Comparison of ENCODE assay signal across 27 cellular contexts in genomic region chr11:110445428-110445827, GRCh38.
"Had no signal": no experiment of that assay in that cellular context is flagged by ENCODE, and none has a peak within 500 bp of the region (broad histone marks: within the 10 kb centered on the region; RNA-seq: fewer than 3 reads in every experiment).

No MANE protein-coding gene starts in this region.

- H3K36me3 ChIP-seq: breast epithelium, cardiac muscle cell, colonic mucosa had no signal

- DNase-seq: activated CD4-positive, alpha-beta memory T cell treated with anti-CD3 and anti-CD28 coated beads, Interleukin-2, amount 10 ng/mL, durations not matched to agents 7 days and 5 days; activated CD4-positive, alpha-beta T cell treated with anti-CD3 and anti-CD28 coated beads for 1 hour; activated CD4-positive, alpha-beta T cell treated with anti-CD3 and anti-CD28 coated beads for 4 hours; activated CD4-positive, alpha-beta T cell treated with anti-CD3 and anti-CD28 coated beads, Interleukin-2, amount 10 ng/mL, durations not matched to agents 7 days and 5 days; activated CD4-positive, alpha-beta T cell treated with anti-CD3 and anti-CD28 coated beads, Interleukin-2, amount 50 U/mL, for 4 hours; activated CD8-positive, alpha-beta memory T cell treated with anti-CD3 and anti-CD28 coated beads, Interleukin-2, amount 50 U/mL, for 48 hours; activated gamma-delta T cell; activated naive CD4-positive, alpha-beta T cell; activated naive CD4-positive, alpha-beta T cell treated with anti-CD3 and anti-CD28 coated beads, Interleukin-2, amount 10 ng/mL, durations not matched to agents 7 days and 5 days; activated naive CD8-positive, alpha-beta T cell treated with anti-CD3 and anti-CD28 coated beads, Interleukin-2, amount 10 ng/mL, durations not matched to agents 7 days and 5 days; activated T-cell treated with anti-CD3 and anti-CD28 coated beads for 4 hours; activated T-cell treated with anti-CD3 and anti-CD28 coated beads, Interleukin-2, amount 50 U/mL, for 24 hours; activated T-cell treated with anti-CD3 and anti-CD28 coated beads, Interleukin-2, amount 50 U/mL, for 72 hours; central memory CD4-positive, alpha-beta T cell; cerebellar nuclear complex; colonic mucosa; effector CD8-positive, alpha-beta T cell; esophagus squamous epithelium; T-helper 2 cell had no signal

- H3K9me3 ChIP-seq: ascending aorta, breast epithelium, colonic mucosa, esophagus squamous epithelium had no signal

- ATAC-seq: activated naive CD4-positive, alpha-beta T cell treated with anti-CD3 and anti-CD28 coated beads, Interleukin-2, amount 50 U/mL, for 72 hours; activated T-cell treated with anti-CD3 and anti-CD28 coated beads, Interleukin-2, amount 50 U/mL, for 72 hours; WTC11 had no signal

- H3K27me3 ChIP-seq: ascending aorta, breast epithelium, cardiac muscle cell, colonic mucosa, esophagus squamous epithelium had no signal

- H3K4me1 ChIP-seq: ascending aorta, breast epithelium, colonic mucosa had no signal

- H3K27ac ChIP-seq: ascending aorta, breast epithelium, cardiac muscle cell, colonic mucosa, epithelial cell of prostate, esophagus squamous epithelium had no signal

- H3K4me3 ChIP-seq: ascending aorta, breast epithelium, cardiac muscle cell, colonic mucosa, esophagus squamous epithelium had no signal

- FAIRE-seq: endometrium, endothelial cell of umbilical vein had no signal
